In the genomic region with DNA sequence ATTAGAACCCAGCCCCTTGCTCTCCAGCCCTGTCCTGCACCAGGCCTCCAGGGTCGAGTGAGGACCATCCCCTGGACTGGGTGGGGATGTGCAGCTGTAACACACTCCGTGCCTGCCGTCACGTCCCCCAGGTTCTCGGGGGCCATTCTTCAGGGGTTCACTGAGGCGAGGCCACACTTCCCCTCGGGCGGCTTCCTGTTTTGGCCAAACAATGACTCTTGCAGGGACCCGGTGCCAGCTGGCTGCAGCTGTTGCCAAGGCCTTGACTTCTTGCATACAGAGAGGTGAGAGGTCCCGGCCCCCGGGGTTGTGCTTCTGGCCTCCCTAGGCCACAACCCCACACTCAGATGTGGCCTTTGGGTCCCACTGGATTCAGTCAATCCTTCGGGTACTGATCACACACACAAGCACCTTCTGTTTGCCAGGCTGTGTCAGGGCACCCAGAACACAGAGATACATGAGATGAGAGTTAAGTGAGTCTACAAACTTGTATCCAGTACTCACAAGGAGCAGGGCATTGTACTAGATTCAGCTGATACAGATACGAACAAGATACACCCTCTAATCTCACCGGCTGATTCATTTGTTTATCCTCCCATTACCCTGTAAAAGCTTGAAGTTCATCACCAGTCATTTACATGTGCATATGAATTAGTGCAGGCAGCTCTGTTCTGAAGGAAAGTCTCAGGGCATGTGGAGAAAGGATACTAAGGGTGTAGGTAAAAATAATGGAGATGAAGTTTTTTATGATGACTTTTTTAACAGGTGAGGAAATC, we compare ENCODE assay signal across 8 cellular contexts. TPM values are rescaled to one million over a fixed set of nuclear protein-coding genes. Genes with fewer than 3 reads are reported as not detected.
A peak's percentile ranks its signal among the peaks of the same experiment; 100 is the strongest.
DNase-seq lines count a peak whose midpoint lies in the region; ATAC-seq, FAIRE-seq and TF ChIP-seq lines count a peak whose summit lies in the region.

No MANE protein-coding gene starts in this region.

- no peak overlapping the region for H3K9ac ChIP-seq in GM12878 (ENCODE audit: control insufficient read depth, insufficient read depth, low read length)

- CTCF ChIA-PET in GM12878 (lab: Yijun Ruan, JAX): interaction anchor here (1.2 to 2.0 kb wide), 3 partner anchors 10 to 42 kb away, joined by 3 to 8 read pairs (median 4); no protein-coding TSS in a partner anchor

- RAD21 ChIA-PET in GM12878 (lab: Charles Lee; ENCODE audit: unreplicated experiment): interaction anchor here (0.8 to 1.8 kb wide), 4 partner anchors 27 to 39 kb away, joined by 3 to 7 read pairs (median 4); a partner anchor contains a TSS

- intact Hi-C loops in Right ventricle myocardium inferior (cut with DNase I) (no loop called here), cardiac septum (cut with DNase I) (no loop called here), GM12878 (cut with micrococcal nuclease; ENCODE audit: unreplicated experiment) (no loop called here), upper lobe of right lung (cut with DNase I) (no loop called here)

- TF ChIP-seq POLR2A in GM12878 (IDR thresholded peaks at IDR 0.05; ENCODE audit: low read depth, low read length): peak; percentile 40; the same call in 1 of the 2 replicates

- H2AFZ ChIP-seq in GM12878 (ENCODE audit: control insufficient read depth, low read depth, low read length) (peak overlapping the region; percentile 53), osteoblast (ENCODE audit: low read length) (no peak overlapping the region)

- POLR2A ChIA-PET in GM12878 (lab: Charles Lee): interaction anchor here (0.8 to 2.9 kb wide), 5 partner anchors 19 to 35 kb away, joined by 3 to 12 read pairs (median 4); no protein-coding TSS in a partner anchor

- H3K36me3 ChIP-seq in GM12878 (ENCODE audit: control insufficient read depth in 2 of 2, insufficient read depth in 2 of 2, low read length in 1 of 2): no peaks in the 10 kb centered on the region
- no peaks in the 10 kb centered on the region for H3K36me3 ChIP-seq in upper lobe of right lung
- H3K36me3 ChIP-seq in osteoblast (ENCODE audit: insufficient read depth, low read length): no peaks in the 10 kb centered on the region

- no TSS peak for BruUV-seq in GM12878 (replicated peaks; lab: Mats Ljungman, UMichigan)

- H3K4me1 ChIP-seq in GM12878 (ENCODE audit: control insufficient read depth, insufficient read depth, low read length): peaks cover 22% of the 10 kb centered on the region
- H3K4me1 ChIP-seq in upper lobe of right lung: peaks cover 22% of the 10 kb centered on the region
- no peaks in the 10 kb centered on the region for H3K4me1 ChIP-seq in osteoblast (ENCODE audit: insufficient read depth, low read length)

- WGBS in GM12878 (ENCODE audit: insufficient coverage, insufficient replicate concordance, low lambda C conversion rate, missing lambda C conversion rate): 11% methylated on average over 14 of the region's 14 CpGs

- peak overlapping the region; percentile 61 for H3K4me2 ChIP-seq in GM12878 (ENCODE audit: control insufficient read depth, insufficient read depth)
- no peak overlapping the region for H3K4me2 ChIP-seq in osteoblast (ENCODE audit: insufficient read depth, low read length)

- TF ChIP-seq EP300 in GM12878 (IDR thresholded peaks at IDR 0.05; ENCODE audit: borderline replicate concordance in 1 of 2, control insufficient read depth in 1 of 2, low read depth in 2 of 2, low read length in 2 of 2): peak in 1 of 2 experiments; percentile 73; a peak in 2 of 4 replicates

- no peaks in the 10 kb centered on the region; a peak in 1 of 4 replicates for H3K27me3 ChIP-seq in GM12878 (replicated peaks in 1 of 2; ENCODE audit: control insufficient read depth in 2 of 2, insufficient read depth in 2 of 2, low read length in 1 of 2)
- H3K27me3 ChIP-seq in upper lobe of right lung: no peaks in the 10 kb centered on the region
- peaks cover 19% of the 10 kb centered on the region for H3K27me3 ChIP-seq in osteoblast (ENCODE audit: insufficient read depth, low read length)

- in situ Hi-C loops in GM12878 (cut with MboI): no loop called here

- H4K20me1 ChIP-seq in GM12878 (ENCODE audit: control insufficient read depth, insufficient read depth) (no peaks in the 10 kb centered on the region), osteoblast (ENCODE audit: insufficient read depth, low read length) (peaks cover 3% of the 10 kb centered on the region)

- DNase-seq in Right ventricle myocardium inferior (ENCODE audit: missing footprints) (peak; percentile 85), cardiac septum (ENCODE audit: low spot score) (no peak), GM12878 (ENCODE audit: low read depth, low spot score) (peak; percentile 67), upper lobe of right lung (peak; percentile 75), osteoblast (ENCODE audit: insufficient read length, low spot score, missing footprints) (no peak), nucleus accumbens (lab: John Stamatoyannopoulos, UW) (no peak), GOT3 (lab: John Stamatoyannopoulos, UW) (no peak)

- H3K9me3 ChIP-seq in GM12878 (replicated peaks; ENCODE audit: control insufficient read depth, insufficient read depth, low read length) (peaks cover 2% of the 10 kb centered on the region; the same call in 2 of the 3 replicates), upper lobe of right lung (no peaks in the 10 kb centered on the region), osteoblast (ENCODE audit: low read depth, low read length) (no peaks in the 10 kb centered on the region)

- peak; percentile 7 for FAIRE-seq in GM12878 (lab: Jason Lieb, UNC)

- peak; percentile 47 for ATAC-seq in Right ventricle myocardium inferior
- ATAC-seq in HG03108 (IDR thresholded peaks at IDR 0.05; ENCODE audit: unreplicated experiment): peak; percentile 92
- ATAC-seq in GM12878: peak; percentile 92
- ATAC-seq in upper lobe of right lung: peak; percentile 64

- TF ChIP-seq CTCF in GM12878 (IDR thresholded peaks at IDR 0.05 in 2 of 3, conservative IDR thresholded peaks at IDR 0.05 in 1 of 3; ENCODE audit: control insufficient read depth in 2 of 3, extremely low read depth in 1 of 3, insufficient read depth in 1 of 3, low read depth in 3 of 3, low read length in 3 of 3): no peak
- TF ChIP-seq CTCF in upper lobe of right lung (IDR thresholded peaks at IDR 0.05): no peak
- TF ChIP-seq CTCF in osteoblast (IDR thresholded peaks at IDR 0.05; ENCODE audit: extremely low read depth, low read depth, low read length): no peak

- H3K27ac ChIP-seq in GM12878 (ENCODE audit: control insufficient read depth, insufficient read depth): peak overlapping the region; percentile 38
- peak overlapping the region; percentile 45 for H3K27ac ChIP-seq in upper lobe of right lung
- H3K27ac ChIP-seq in osteoblast (ENCODE audit: low read depth, low read length): no peak overlapping the region

- H3K79me2 ChIP-seq in GM12878 (ENCODE audit: control insufficient read depth, insufficient read depth, low read length) (no peaks in the 10 kb centered on the region), osteoblast (ENCODE audit: insufficient read depth, low read length) (no peaks in the 10 kb centered on the region)

- SMC1A ChIA-PET in GM12878 (lab: Charles Lee; ENCODE audit: uncharacterized antibody, unreplicated experiment): interaction anchor here (0.8 to 2.7 kb wide), 9 partner anchors 8 to 42 kb away, joined by 3 to 11 read pairs (median 4); a partner anchor contains a TSS

- H3K4me3 ChIP-seq in GM12878 (no peak overlapping the region), upper lobe of right lung (no peak overlapping the region), osteoblast (ENCODE audit: insufficient read depth, low read length) (no peak overlapping the region)

- TF ChIP-seq RAD21 in GM12878 (IDR thresholded peaks at IDR 0.05; ENCODE audit: insufficient read depth, low read depth, low read length): no peak

TF ChIP-seq in GM12878, 131 proteins besides CTCF, POLR2A, EP300 and RAD21 (continues in another document):
- TF ChIP-seq HCFC1 (IDR thresholded peaks at IDR 0.05; ENCODE audit: low read length) (no peak), TAF1 (IDR thresholded peaks at IDR 0.05; ENCODE audit: borderline replicate concordance, low read depth, low read length) (no peak), HDGF (IDR thresholded peaks at IDR 0.05) (no peak), BRCA1 (IDR thresholded peaks at IDR 0.05; ENCODE audit: low read depth, low read length) (no peak), KAT2A (conservative IDR thresholded peaks at IDR 0.05; ENCODE audit: control insufficient read depth, low read depth, low read length) (no peak), PAX8 (IDR thresholded peaks at IDR 0.05) (no peak), SMAD5 (IDR thresholded peaks at IDR 0.05; ENCODE audit: low read depth) (no peak), ZNF24 (IDR thresholded peaks at IDR 0.05) (no peak), IKZF1 (conservative IDR thresholded peaks at IDR 0.05) (0 out of 2 replicates have a peak, but pooled peaks have one; percentile 32)

RNA-seq across cellular contexts. Expression of a gene that starts 32.9 kb away (rescaled TPM):
- total RNA-seq in Right ventricle myocardium inferior: 32.5 TPM
- 33.5 TPM for total RNA-seq in cardiac septum
- total RNA-seq in GM12878 (2013; cell fraction: nucleolus; rRNA removed): 16.4 and 17.5 TPM in 2 replicates
- total RNA-seq in GM12878 (2014; rRNA removed): 11.0 and 12.9 TPM in 2 replicates
- 4.9 and 5.5 TPM in 2 replicates for total RNA-seq in GM12878 (2014; rRNA removed; fragmentation: Illumina TruSeq; extraction: Trizol)
- 20.8 and 21.2 TPM in 2 replicates for total RNA-seq in GM12878 (2021)
- 3.9 TPM for polyA plus RNA-seq in GM12878 (2011; ENCODE audit: low read depth)
- polyA plus RNA-seq in GM12878 (2011; rRNA removed): 0.17 and 0.56 TPM in 2 replicates
- polyA plus RNA-seq in GM12878 (2011; cell fraction: cytosol; rRNA removed): 0.31 and 0.67 TPM in 2 replicates
- 0.88 and 1.3 TPM in 2 replicates for polyA plus RNA-seq in GM12878 (2011; cell fraction: nucleus; rRNA removed)
- 4.3 and 11.6 TPM in 2 replicates for polyA plus RNA-seq in GM12878 (2012)
- 7.1 and 9.3 TPM in 2 replicates for polyA plus RNA-seq in GM12878 (2014; fragmentation: Illumina TruSeq; extraction: Trizol)
- polyA plus RNA-seq in GM12878 (2014; fragmentation: Nextera tagmentation; extraction: Ambion mirVana): 1 to 10 TPM; 4.3 to 7.4 TPM
- 12.2 and 15.4 TPM in 2 replicates for polyA plus RNA-seq in GM12878 (2014; rRNA removed)
- 1 to 10 TPM; 6.8 to 7.4 TPM for polyA plus RNA-seq in GM12878 (2016; fragmentation: Nextera tagmentation; extraction: Ambion mirVana)
- 0.44 and 2.3 TPM in 2 replicates for polyA minus RNA-seq in GM12878 (2011; rRNA and poly(A)+ RNA removed)
- polyA minus RNA-seq in GM12878 (2011; cell fraction: cytosol; rRNA and poly(A)+ RNA removed): 0.40 and 0.62 TPM in 2 replicates
- polyA minus RNA-seq in GM12878 (2011; cell fraction: nucleus; rRNA and poly(A)+ RNA removed): 0.12 and 0.19 TPM in 2 replicates
- total RNA-seq in upper lobe of right lung: 111 TPM
- total RNA-seq in osteoblast: 37.6 and 41.3 TPM in 2 replicates

Comparison
In these comparisons a context has a peak if more than half of its experiments do, and no peak if none do; other contexts are left out.
1. DNase-seq: peak in Right ventricle myocardium inferior (single experiment), GM12878 (single experiment) and upper lobe of right lung (single experiment); none in cardiac septum (single experiment), osteoblast (single experiment), nucleus accumbens (0 of 56) and GOT3 (single experiment).
2. Peak in every context shown above with its lines, with median percentiles within 50 percentile points of each other: ATAC-seq.